ENCODE assay signal across 34 cellular contexts in the genomic region with DNA sequence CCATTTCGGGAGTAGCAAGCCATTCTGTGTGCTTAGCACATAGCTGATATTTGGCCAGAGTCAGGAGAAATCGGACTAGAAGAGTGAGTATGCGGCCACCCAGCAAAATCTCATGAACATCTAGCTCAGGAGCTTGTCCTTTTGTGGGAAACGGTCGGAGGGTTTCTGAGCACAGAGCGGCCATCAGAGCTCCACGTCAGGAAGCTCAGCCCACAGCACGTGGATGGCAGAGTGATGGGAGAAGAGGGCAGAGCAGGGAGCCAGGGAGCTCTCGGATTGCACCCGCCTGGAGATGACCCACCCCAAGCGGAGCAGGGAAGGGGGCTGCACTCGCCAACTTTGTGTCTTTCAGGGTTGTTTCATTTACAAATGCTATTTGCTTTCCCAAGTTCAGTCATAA. TPM values are rescaled to one million over a fixed set of nuclear protein-coding genes. Genes with fewer than 3 reads are reported as not detected.
DNase-seq lines count a peak whose midpoint lies in the region; ATAC-seq, FAIRE-seq and TF ChIP-seq lines count a peak whose summit lies in the region.
"Had no signal": no experiment of that assay in that cellular context is flagged by ENCODE, and none has a peak within 500 bp of the region (broad histone marks: within the 10 kb centered on the region; RNA-seq: fewer than 3 reads in every experiment).

No MANE protein-coding gene starts in this region.

- peak overlapping the region; percentile 68; the same call in 2 of the 3 replicates for H3K4me2 ChIP-seq in A549
- H3K4me2 ChIP-seq: BLaER1, neural progenitor cell, smooth muscle cell had no signal

- H3K9me3 ChIP-seq in A549 (no peaks in the 10 kb centered on the region), endodermal cell (ENCODE audit: control insufficient read depth, low read length) (peaks cover 4% of the 10 kb centered on the region), vagina (no peaks in the 10 kb centered on the region)
- no peaks in the 10 kb centered on the region for H3K9me3 ChIP-seq in CD4-positive, alpha-beta memory T cell (ENCODE audit: control insufficient read depth in 1 of 2, low read length in 2 of 2)
- H3K9me3 ChIP-seq: BLaER1, body of pancreas, esophagus muscularis mucosa, thoracic aorta, uterus had no signal

- H3K36me3 ChIP-seq in CD4-positive, alpha-beta memory T cell (ENCODE audit: insufficient read depth, low read length) = peaks cover 8% of the 10 kb centered on the region
- H3K36me3 ChIP-seq in endodermal cell (ENCODE audit: control insufficient read depth, insufficient read depth, low read length) (peaks cover 41% of the 10 kb centered on the region), vagina (no peaks in the 10 kb centered on the region)
- H3K36me3 ChIP-seq: BLaER1, neural progenitor cell, thoracic aorta, uterus had no signal

- DNase-seq in A549 (ENCODE audit: low read depth in 1 of 2, low spot score in 1 of 2) = no peak
- DNase-seq in CD4-positive, alpha-beta memory T cell = no peak
- DNase-seq in WTC11 (ENCODE audit: low spot score) = no peak
- DNase-seq in endodermal cell = no peak
- DNase-seq in vagina (ENCODE audit: extremely low spot score in 2 of 2) = no peak
- no peak for DNase-seq in cardiac septum (ENCODE audit: low spot score)
- no peak for DNase-seq in activated T-helper 1 cell treated with anti-CD3 and anti-CD28 coated beads, Interleukin-12 subunit alpha, Interleukin-12 subunit beta, Interleukin-2, Interleukin-4 antibody, amounts not matched to agents 30 ng/mL and 10 ng/mL and 1 ng/mL, durations not matched to agents 14 hours and 24 hours and 36 hours (ENCODE audit: low spot score)
- DNase-seq: activated CD4-positive, alpha-beta T cell treated with anti-CD3 and anti-CD28 coated beads for 48 hours; body of pancreas; Calu3; cerebellar nuclear complex; dermis blood vessel endothelial cell; DMS79 treated with DMSO at 0.1 percent for 48 hours; foreskin keratinocyte; GF-D8; head of caudate nucleus; left ventricle myocardium superior; mesendoderm; NCI-H1694; NCI-H446; NCI-H748 treated with DMSO at 0.1 percent for 48 hours; right cardiac atrium; SIG-M5; stimulated activated naive CD4-positive, alpha-beta T cell treated with Interleukin-2 at 50 U/mL for 16 hours; T-helper 9 cell; uterus had no signal

- 94% methylated on average over 12 of the region's 12 CpGs for WGBS in A549 (ENCODE audit: missing lambda C conversion rate)
- WGBS in endodermal cell (ENCODE audit: insufficient coverage in 1 of 2, insufficient read length in 1 of 2), 2 experiments = 93 to 97% methylated on average over 11 to 12 of the region's 12 CpGs

- TF ChIP-seq RAD21 in A549 (conservative IDR thresholded peaks at IDR 0.05 in 1 of 2, IDR thresholded peaks at IDR 0.05 in 1 of 2) = no peak

- peaks cover 44 to 79% (median 61%) of the 10 kb centered on the region in 4 donors for H3K4me1 Mint-ChIP-seq in CD4-positive, alpha-beta memory T cell
- 0 out of 2 replicates have a peak, but pooled peaks cover 4% of the 10 kb centered on the region for H3K4me1 Mint-ChIP-seq in WTC11
- H3K4me1 Mint-ChIP-seq in endodermal cell = no peaks in the 10 kb centered on the region
- peaks cover 8% of the 10 kb centered on the region for H3K4me1 Mint-ChIP-seq in activated T-helper 1 cell treated with anti-CD3 and anti-CD28 coated beads, Interleukin-12 subunit alpha, Interleukin-12 subunit beta, Interleukin-2, Interleukin-4 antibody, amounts not matched to agents 30 ng/mL and 10 ng/mL and 1 ng/mL, durations not matched to agents 14 hours and 24 hours and 36 hours (ENCODE audit: low read depth)

- H3K27ac ChIP-seq in A549 = peak overlapping the region; percentile 56 to 72; a peak in 4 of 6 replicates
- no peak overlapping the region for H3K27ac ChIP-seq in CD4-positive, alpha-beta memory T cell (ENCODE audit: low read depth, low read length)
- no peak overlapping the region for H3K27ac ChIP-seq in endodermal cell (ENCODE audit: low read depth, low read length)
- no peak overlapping the region for H3K27ac ChIP-seq in vagina
- H3K27ac ChIP-seq: BLaER1, body of pancreas, esophagus muscularis mucosa, foreskin keratinocyte, neural progenitor cell, thoracic aorta, uterus had no signal

- no peak for TF ChIP-seq POLR2A in A549 (IDR thresholded peaks at IDR 0.05; ENCODE audit: low read length)
- TF ChIP-seq POLR2A in vagina (IDR thresholded peaks at IDR 0.05) = no peak

- TF ChIP-seq CTCF in A549 (IDR thresholded peaks at IDR 0.05) (no peak), WTC11 (IDR thresholded peaks at IDR 0.05) (no peak), endodermal cell (conservative IDR thresholded peaks at IDR 0.05) (no peak), vagina (IDR thresholded peaks at IDR 0.05) (no peak)

- intact Hi-C loops in CD4-positive, alpha-beta memory T cell (cut with micrococcal nuclease) = no loop called here
- intact Hi-C loops in vagina (cut with DNase I) = no loop called here
- intact Hi-C loops in cardiac septum (cut with DNase I) = no loop called here
- intact Hi-C loops in activated T-helper 1 cell treated with anti-CD3 and anti-CD28 coated beads, Interleukin-12 subunit alpha, Interleukin-12 subunit beta, Interleukin-2, Interleukin-4 antibody, amounts not matched to agents 30 ng/mL and 10 ng/mL and 1 ng/mL, durations not matched to agents 14 hours and 24 hours and 36 hours (cut with micrococcal nuclease) = no loop called here

- peak overlapping the region in 5 of 7 donors; percentile 10 to 86 (median 73) for H3K27ac Mint-ChIP-seq in CD4-positive, alpha-beta memory T cell
- H3K27ac Mint-ChIP-seq in WTC11 (peak overlapping the region; percentile 87), endodermal cell (peak overlapping the region; percentile 16)
- H3K27ac Mint-ChIP-seq in activated T-helper 1 cell treated with anti-CD3 and anti-CD28 coated beads, Interleukin-12 subunit alpha, Interleukin-12 subunit beta, Interleukin-2, Interleukin-4 antibody, amounts not matched to agents 30 ng/mL and 10 ng/mL and 1 ng/mL, durations not matched to agents 14 hours and 24 hours and 36 hours = no peak overlapping the region
- H3K27ac Mint-ChIP-seq: neural progenitor cell had no signal

- peaks cover 54 to 66% of the 10 kb centered on the region in 2 donors for H3K36me3 Mint-ChIP-seq in CD4-positive, alpha-beta memory T cell
- peaks cover 8% of the 10 kb centered on the region; the same call in 1 of the 2 replicates for H3K36me3 Mint-ChIP-seq in WTC11
- peaks cover 49% of the 10 kb centered on the region for H3K36me3 Mint-ChIP-seq in endodermal cell (ENCODE audit: low read depth)
- peaks cover 28% of the 10 kb centered on the region for H3K36me3 Mint-ChIP-seq in activated T-helper 1 cell treated with anti-CD3 and anti-CD28 coated beads, Interleukin-12 subunit alpha, Interleukin-12 subunit beta, Interleukin-2, Interleukin-4 antibody, amounts not matched to agents 30 ng/mL and 10 ng/mL and 1 ng/mL, durations not matched to agents 14 hours and 24 hours and 36 hours (ENCODE audit: low read depth)
- H3K36me3 Mint-ChIP-seq: neural progenitor cell had no signal

- no peaks in the 10 kb centered on the region for H3K27me3 Mint-ChIP-seq in CD4-positive, alpha-beta memory T cell
- no peaks in the 10 kb centered on the region for H3K27me3 Mint-ChIP-seq in WTC11 (ENCODE audit: low read depth)
- no peaks in the 10 kb centered on the region for H3K27me3 Mint-ChIP-seq in endodermal cell (ENCODE audit: insufficient read depth)
- no peaks in the 10 kb centered on the region for H3K27me3 Mint-ChIP-seq in activated T-helper 1 cell treated with anti-CD3 and anti-CD28 coated beads, Interleukin-12 subunit alpha, Interleukin-12 subunit beta, Interleukin-2, Interleukin-4 antibody, amounts not matched to agents 30 ng/mL and 10 ng/mL and 1 ng/mL, durations not matched to agents 14 hours and 24 hours and 36 hours (ENCODE audit: insufficient read depth)

- no peak overlapping the region for H3K9ac ChIP-seq in endodermal cell (ENCODE audit: extremely low read depth, low read length, poor library complexity, severe bottlenecking)
- H3K9ac ChIP-seq: BLaER1, neural progenitor cell had no signal

- H3K9me3 Mint-ChIP-seq in CD4-positive, alpha-beta memory T cell = peaks cover 0 to 3% (median 0%) of the 10 kb centered on the region in 8 donors
- H3K9me3 Mint-ChIP-seq in WTC11 = peaks cover 5% of the 10 kb centered on the region
- H3K9me3 Mint-ChIP-seq in endodermal cell = no peaks in the 10 kb centered on the region
- peaks cover 4% of the 10 kb centered on the region for H3K9me3 Mint-ChIP-seq in activated T-helper 1 cell treated with anti-CD3 and anti-CD28 coated beads, Interleukin-12 subunit alpha, Interleukin-12 subunit beta, Interleukin-2, Interleukin-4 antibody, amounts not matched to agents 30 ng/mL and 10 ng/mL and 1 ng/mL, durations not matched to agents 14 hours and 24 hours and 36 hours
- H3K9me3 Mint-ChIP-seq: neural progenitor cell had no signal

- no peak for FAIRE-seq in A549 (lab: Jason Lieb, UNC)
- FAIRE-seq: keratinocyte, RCC 7860 had no signal

- ATAC-seq in A549 = no peak
- no peak for ATAC-seq in WTC11
- ATAC-seq: body of pancreas, left ventricle myocardium superior, right cardiac atrium had no signal

- no peak for TF ChIP-seq EP300 in A549 (IDR thresholded peaks at IDR 0.05)

- POLR2A ChIA-PET in A549 (lab: Yijun Ruan, JAX) = interaction anchor here (1.2 kb wide), 1 partner anchor 14 kb away, joined by 4 read pairs; a partner anchor contains a TSS
- POLR2A ChIA-PET in CD4-positive, alpha-beta memory T cell (lab: Charles Lee; ENCODE audit: partially characterized antibody) = interaction anchor here (1.2 to 3.0 kb wide), 5 partner anchors 9 to 101 kb away, joined by 4 to 19 read pairs (median 5); a partner anchor contains a TSS
- POLR2A ChIA-PET in WTC11 (lab: Charles Lee) = no interaction called here

- peak overlapping the region in 5 of 8 donors; percentile 31 to 48 (median 37) for H3K4me3 Mint-ChIP-seq in CD4-positive, alpha-beta memory T cell
- H3K4me3 Mint-ChIP-seq in WTC11 (no peak overlapping the region), endodermal cell (no peak overlapping the region)
- no peak overlapping the region for H3K4me3 Mint-ChIP-seq in activated T-helper 1 cell treated with anti-CD3 and anti-CD28 coated beads, Interleukin-12 subunit alpha, Interleukin-12 subunit beta, Interleukin-2, Interleukin-4 antibody, amounts not matched to agents 30 ng/mL and 10 ng/mL and 1 ng/mL, durations not matched to agents 14 hours and 24 hours and 36 hours
- H3K4me3 Mint-ChIP-seq: neural progenitor cell had no signal

- CTCF ChIA-PET in A549 (lab: Yijun Ruan, JAX) (interaction anchor here (0.6 to 2.9 kb wide), 7 partner anchors 9 to 318 kb away, joined by 3 to 13 read pairs (median 3); a partner anchor contains a TSS), WTC11 (lab: Charles Lee) (interaction anchor here (1.0 to 2.1 kb wide), 5 partner anchors 10 to 101 kb away, joined by 3 to 9 read pairs (median 6); a partner anchor contains a TSS)
- CTCF ChIA-PET in CD4-positive, alpha-beta memory T cell (lab: Charles Lee; ENCODE audit: partially characterized antibody) = interaction anchor here (0.9 to 6.4 kb wide), 8 partner anchors 9 to 125 kb away, joined by 3 to 68 read pairs (median 4); no protein-coding TSS in a partner anchor

- H3K4me1 ChIP-seq in A549 (peaks cover 22% of the 10 kb centered on the region), endodermal cell (ENCODE audit: control insufficient read depth, insufficient read depth, low read length) (no peaks in the 10 kb centered on the region), vagina (peaks cover 4% of the 10 kb centered on the region)
- H3K4me1 ChIP-seq in CD4-positive, alpha-beta memory T cell (ENCODE audit: insufficient read depth, low read length) = peaks cover 73% of the 10 kb centered on the region
- H3K4me1 ChIP-seq: BLaER1, body of pancreas, esophagus muscularis mucosa, neural progenitor cell, uterus had no signal

- no peaks in the 10 kb centered on the region for H3K27me3 ChIP-seq in CD4-positive, alpha-beta memory T cell (ENCODE audit: insufficient read depth, low read length)
- no peaks in the 10 kb centered on the region for H3K27me3 ChIP-seq in endodermal cell (ENCODE audit: control insufficient read depth, insufficient read depth, low read length, poor library complexity, severe bottlenecking)
- H3K27me3 ChIP-seq in vagina = no peaks in the 10 kb centered on the region
- H3K27me3 ChIP-seq: BLaER1, body of pancreas, esophagus muscularis mucosa, foreskin keratinocyte, neural progenitor cell, uterus had no signal

- H3K4me3 ChIP-seq in A549 = no peak overlapping the region
- H3K4me3 ChIP-seq in CD4-positive, alpha-beta memory T cell (ENCODE audit: low read length in 2 of 2) = no peak overlapping the region
- H3K4me3 ChIP-seq in endodermal cell (ENCODE audit: low read length) = no peak overlapping the region
- H3K4me3 ChIP-seq in vagina = no peak overlapping the region
- H3K4me3 ChIP-seq: BLaER1, body of pancreas, esophagus muscularis mucosa, neural progenitor cell, smooth muscle cell, thoracic aorta, uterus had no signal

RNA-seq across cellular contexts. Expression of a gene that starts 13.9 kb away (rescaled TPM):
- polyA plus RNA-seq in A549 (2011; rRNA removed) = 11.5 and 14.6 TPM in 2 replicates
- polyA plus RNA-seq in A549 (2012; cell fraction: cytosol; rRNA removed) = 5.8 and 6.8 TPM in 2 replicates
- 3.3 and 7.4 TPM in 2 replicates for polyA plus RNA-seq in A549 (2012; cell fraction: nucleus; rRNA removed)
- 6.7 to 7.5 TPM (median 7.4 TPM) in 3 replicates for polyA plus RNA-seq in A549 (2017; fragmentation: RNase III; extraction: RNeasy Plus Mini Kit Qiagen cat#74134 plus additional on column Dnase treatment)
- 9.7 and 10.4 TPM in 2 replicates for polyA minus RNA-seq in A549 (2011; rRNA and poly(A)+ RNA removed)
- 100 to 1,000 TPM; 171 to 178 TPM for total RNA-seq in CD4-positive, alpha-beta memory T cell
- polyA plus RNA-seq in CD4-positive, alpha-beta memory T cell = 100 to 1,000 TPM; 112 to 123 TPM
- 16.9 to 23.3 TPM (median 16.9 TPM) in 3 replicates for total RNA-seq in WTC11 (2021)
- total RNA-seq in endodermal cell = 10 to 100 TPM; 31.9 to 36.8 TPM
- 10.5 TPM for polyA plus RNA-seq in endodermal cell (2013, experiment 1 of 2)
- polyA plus RNA-seq in endodermal cell (2013, experiment 2 of 2) = 11.3 TPM
- 11.3 TPM for total RNA-seq in vagina
- total RNA-seq in cardiac septum = 5.1 TPM
- total RNA-seq in activated T-helper 1 cell treated with anti-CD3 and anti-CD28 coated beads, Interleukin-12 subunit alpha, Interleukin-12 subunit beta, Interleukin-2, Interleukin-4 antibody, amounts not matched to agents 30 ng/mL and 10 ng/mL and 1 ng/mL, durations not matched to agents 14 hours and 24 hours and 36 hours = 26.5 and 26.8 TPM in 2 replicates

RNA-seq across cellular contexts. Expression of a gene that starts 39.4 kb away (rescaled TPM):
- polyA plus RNA-seq in A549 (2011; rRNA removed) (1.7 and 2.2 TPM in 2 replicates), A549 (2017; fragmentation: RNase III; extraction: RNeasy Plus Mini Kit Qiagen cat#74134 plus additional on column Dnase treatment) (0.08 to 0.24 TPM (median 0.13 TPM) in 3 replicates)
- polyA plus RNA-seq in A549 (2012; cell fraction: cytosol; rRNA removed) = 0.08 and 0.09 TPM in 2 replicates
- 0.04 and 0.12 TPM in 2 replicates for polyA plus RNA-seq in A549 (2012; cell fraction: nucleus; rRNA removed)
- polyA minus RNA-seq in A549 (2011; rRNA and poly(A)+ RNA removed) = 1.8 and 2.5 TPM in 2 replicates
- not detected for total RNA-seq in CD4-positive, alpha-beta memory T cell
- polyA plus RNA-seq in CD4-positive, alpha-beta memory T cell = under 1 TPM; 0.10 to 0.12 TPM
- total RNA-seq in WTC11 (2021) (0.26 to 0.41 TPM (median 0.39 TPM) in 3 replicates), endodermal cell (under 1 TPM; 0.15 to 0.42 TPM), vagina (0.25 TPM), cardiac septum (not detected)
- not detected for polyA plus RNA-seq in endodermal cell (2013, experiment 1 of 2)
- not detected for polyA plus RNA-seq in endodermal cell (2013, experiment 2 of 2)
- total RNA-seq in activated T-helper 1 cell treated with anti-CD3 and anti-CD28 coated beads, Interleukin-12 subunit alpha, Interleukin-12 subunit beta, Interleukin-2, Interleukin-4 antibody, amounts not matched to agents 30 ng/mL and 10 ng/mL and 1 ng/mL, durations not matched to agents 14 hours and 24 hours and 36 hours = not detected in 2 replicates
- total RNA-seq: dermis blood vessel endothelial cell, HT1080, smooth muscle cell had no signal
- polyA plus RNA-seq: smooth muscle cell had no signal

Comparison
In these comparisons a context has a peak if more than half of its experiments do, and no peak if none do; other contexts are left out.
1. H3K27ac ChIP-seq: peak in A549 (2 of 2); none in CD4-positive, alpha-beta memory T cell (single experiment), endodermal cell (single experiment) and vagina (single experiment).
2. H3K4me3 Mint-ChIP-seq: peak in CD4-positive, alpha-beta memory T cell (5 of 8); none in WTC11 (single experiment), endodermal cell (single experiment) and activated T-helper 1 cell treated with anti-CD3 and anti-CD28 coated beads, Interleukin-12 subunit alpha, Interleukin-12 subunit beta, Interleukin-2, Interleukin-4 antibody, amounts not matched to agents 30 ng/mL and 10 ng/mL and 1 ng/mL, durations not matched to agents 14 hours and 24 hours and 36 hours (single experiment).